ENCODE assay signal across 10 cellular contexts in genomic region chr16:2056077-2056476, GRCh38. TPM values are rescaled to one million over a fixed set of nuclear protein-coding genes. Genes with fewer than 3 reads are reported as not detected.
DNase-seq lines count a peak whose midpoint lies in the region; ATAC-seq and TF ChIP-seq lines count a peak whose summit lies in the region.
"Had no signal": no experiment of that assay in that cellular context is flagged by ENCODE, and none has a peak within 500 bp of the region (broad histone marks: within the 10 kb centered on the region; RNA-seq: fewer than 3 reads in every experiment).

No MANE protein-coding gene starts in this region.

- peak; percentile 51 for ATAC-seq in sciatic nerve

- no peak for TF ChIP-seq CTCF in GM20000 (IDR thresholded peaks at IDR 0.05; ENCODE audit: extremely low read depth, missing control alignments)

- no peak for TF ChIP-seq EP300 in Ishikawa (IDR thresholded peaks at IDR 0.05; ENCODE audit: borderline replicate concordance)

- DNase-seq in dermis blood vessel endothelial cell (peak; percentile 56), sciatic nerve (ENCODE audit: low spot score) (no peak), kidney glomerular epithelial cell (lab: John Stamatoyannopoulos, UW) (no peak), GM20000 (ENCODE audit: low spot score) (no peak)
- DNase-seq: activated CD8-positive, alpha-beta memory T cell treated with anti-CD3 and anti-CD28 coated beads for 24 hours; central memory CD4-positive, alpha-beta T cell; islet precursor cell; stimulated activated CD4-positive, alpha-beta T cell treated with anti-CD3 and anti-CD28 coated beads, Interleukin-12 subunit alpha, Interleukin-12 subunit beta, amount 100 ng/mL, for 4 hours; transverse colon had no signal

- intact Hi-C loops in sciatic nerve (cut with DNase I), result no loop called here

- peak; percentile 38; the same call in 1 of the 2 replicates for TF ChIP-seq RAD21 in Ishikawa (IDR thresholded peaks at IDR 0.05; ENCODE audit: low read depth)

TF ChIP-seq in Ishikawa, 13 proteins besides CTCF, POLR2A, EP300 and RAD21:
- TF ChIP-seq FOXM1 (IDR thresholded peaks at IDR 0.05; ENCODE audit: borderline replicate concordance, low read depth) (no peak), CEBPB (IDR thresholded peaks at IDR 0.05) (no peak), TEAD4 (IDR thresholded peaks at IDR 0.05) (no peak), TAF1 (IDR thresholded peaks at IDR 0.05; ENCODE audit: low read depth) (no peak), YY1 (IDR thresholded peaks at IDR 0.05; ENCODE audit: low read depth) (no peak), REST (IDR thresholded peaks at IDR 0.05; ENCODE audit: low read depth) (no peak), TCF12 (IDR thresholded peaks at IDR 0.05; ENCODE audit: low read depth) (no peak), EGR1 (IDR thresholded peaks at IDR 0.05) (no peak), NFIC (IDR thresholded peaks at IDR 0.05) (no peak), CREB1 (IDR thresholded peaks at IDR 0.05; ENCODE audit: low read depth) (no peak), USF1 (IDR thresholded peaks at IDR 0.05) (no peak), ZBTB7A (IDR thresholded peaks at IDR 0.05; ENCODE audit: low read depth) (no peak)

RNA-seq across cellular contexts. Expression of gene TSC2, which starts 8.3 kb away (rescaled TPM):
- total RNA-seq in dermis blood vessel endothelial cell, result 40.8 and 59.3 TPM in 2 replicates
- 156 TPM for total RNA-seq in sciatic nerve

RNA-seq across cellular contexts. Expression of gene NTHL1, which starts 8.4 kb away (rescaled TPM):
- total RNA-seq in dermis blood vessel endothelial cell (27.7 and 32.3 TPM in 2 replicates), sciatic nerve (21.8 TPM)

RNA-seq across cellular contexts. Expression of gene NHERF2, which starts 29.4 kb away (rescaled TPM):
- total RNA-seq in dermis blood vessel endothelial cell, result 33.5 and 79.6 TPM in 2 replicates
- 107 TPM for total RNA-seq in sciatic nerve

RNA-seq across cellular contexts. Expression of gene NPW, which starts 36.5 kb away (rescaled TPM):
- total RNA-seq in dermis blood vessel endothelial cell (0.17 and 1.2 TPM in 2 replicates), sciatic nerve (0.36 TPM)

RNA-seq across cellular contexts. Expression of gene ZNF598, which starts 46.5 kb away (rescaled TPM):
- total RNA-seq in dermis blood vessel endothelial cell (19.1 and 28.2 TPM in 2 replicates), sciatic nerve (34.5 TPM)
